Comparison of ENCODE assay signal across 16 cellular contexts in genomic region chr12:1205512-1206060, GRCh38.
DNase-seq lines count a peak whose midpoint lies in the region; ATAC-seq and TF ChIP-seq lines count a peak whose summit lies in the region.
"Had no signal": no experiment of that assay in that cellular context is flagged by ENCODE, and none has a peak within 500 bp of the region (broad histone marks: within the 10 kb centered on the region; RNA-seq: fewer than 3 reads in every experiment).

No MANE protein-coding gene starts in this region.

- peaks cover 63% of the 10 kb centered on the region for H3K4me1 ChIP-seq in OCI-LY7 (ENCODE audit: insufficient read depth, low read length, poor library complexity, severe bottlenecking)

- H3K27ac ChIP-seq in OCI-LY7 (ENCODE audit: low read depth, low read length, poor library complexity, severe bottlenecking), result peak overlapping the region; percentile 100

- ATAC-seq in activated T-cell treated with anti-CD3 and anti-CD28 coated beads, Interleukin-2, amount 50 U/mL, for 4 hours, result no peak
- no peak for ATAC-seq in stimulated activated naive B cell treated with anti-CD40 and anti-IgM and Interleukin-4, amounts not matched to agents 10 μg/mL and 1 μg/mL and 100 μg/mL, for 72 hours (replicated peaks)

- H3K9me3 ChIP-seq in OCI-LY7 (ENCODE audit: low read length), result no peaks in the 10 kb centered on the region

- H4K20me1 ChIP-seq in OCI-LY7 (ENCODE audit: insufficient read depth, low read length), result no peaks in the 10 kb centered on the region

- no peak for DNase-seq in activated T-cell treated with anti-CD3 and anti-CD28 coated beads, Interleukin-2, amount 50 U/mL, for 4 hours
- DNase-seq in activated T-cell treated with anti-CD3 and anti-CD28 coated beads, Interleukin-2, amount 50 U/mL, for 24 hours, result no peak
- peak; percentile 12 for DNase-seq in OCI-LY7 (ENCODE audit: low spot score)
- peak; percentile 35 for DNase-seq in fibroblast of mammary gland (ENCODE audit: low read depth)
- no peak for DNase-seq in stimulated activated naive B cell treated with anti-CD40 and anti-IgM and Interleukin-4, amounts not matched to agents 10 μg/mL and 1 μg/mL and 100 μg/mL, for 72 hours
- no peak for DNase-seq in iPS-NIHi11 (ENCODE audit: low spot score)
- no peak for DNase-seq in glutamatergic neuron
- DNase-seq in NCI-H1694 (lab: John Stamatoyannopoulos, UW), result no peak
- DNase-seq: 8988T; activated CD8-positive, alpha-beta memory T cell treated with anti-CD3 and anti-CD28 coated beads, Interleukin-2, amount 10 ng/mL, durations not matched to agents 7 days and 5 days; amygdala; NCI-H1930; NCI-H82 had no signal

- no peaks in the 10 kb centered on the region for H3K27me3 Mint-ChIP-seq in activated T-cell treated with anti-CD3 and anti-CD28 coated beads, Interleukin-2, amount 50 U/mL, for 4 hours (ENCODE audit: low read depth)
- H3K27me3 Mint-ChIP-seq in activated T-cell treated with anti-CD3 and anti-CD28 coated beads, Interleukin-2, amount 50 U/mL, for 24 hours, result no peaks in the 10 kb centered on the region
- no peaks in the 10 kb centered on the region for H3K27me3 Mint-ChIP-seq in stimulated activated naive B cell treated with anti-CD40 and anti-IgM and Interleukin-4, amounts not matched to agents 10 μg/mL and 1 μg/mL and 100 μg/mL, for 72 hours
- H3K27me3 Mint-ChIP-seq in glutamatergic neuron (ENCODE audit: unreplicated experiment), result no peaks in the 10 kb centered on the region
- H3K27me3 Mint-ChIP-seq: activated CD8-positive, alpha-beta memory T cell treated with anti-CD3 and anti-CD28 coated beads, Interleukin-2, amount 10 ng/mL, durations not matched to agents 7 days and 5 days; naive thymus-derived CD8-positive, alpha-beta T cell; stimulated activated memory B cell treated with anti-CD40 and anti-IgM and Interleukin-4, amounts not matched to agents 10 μg/mL and 1 μg/mL and 100 μg/mL, for 72 hours had no signal

- H3K9me2 ChIP-seq in OCI-LY7 (ENCODE audit: insufficient read depth, low read length), result no peaks in the 10 kb centered on the region

- TF ChIP-seq CTCF in OCI-LY7 (conservative IDR thresholded peaks at IDR 0.05; ENCODE audit: low read length) (no peak), fibroblast of mammary gland (conservative IDR thresholded peaks at IDR 0.05; ENCODE audit: control insufficient read depth, insufficient read depth, low read depth, low read length) (no peak), glutamatergic neuron (IDR thresholded peaks at IDR 0.05; ENCODE audit: partially characterized antibody, unreplicated experiment) (no peak)

- POLR2A ChIA-PET in OCI-LY7 (lab: Charles Lee), result interaction anchor here (0.5 to 2.4 kb wide), 12 partner anchors 9 to 422 kb away, joined by 3 to 14 read pairs (median 5); no protein-coding TSS in a partner anchor

- no peak overlapping the region for H3K27ac Mint-ChIP-seq in activated T-cell treated with anti-CD3 and anti-CD28 coated beads, Interleukin-2, amount 50 U/mL, for 24 hours
- H3K27ac Mint-ChIP-seq in stimulated activated naive B cell treated with anti-CD40 and anti-IgM and Interleukin-4, amounts not matched to agents 10 μg/mL and 1 μg/mL and 100 μg/mL, for 72 hours, result peak overlapping the region; percentile 56
- H3K27ac Mint-ChIP-seq in glutamatergic neuron (ENCODE audit: unreplicated experiment), result no peak overlapping the region
- H3K27ac Mint-ChIP-seq: activated CD8-positive, alpha-beta memory T cell treated with anti-CD3 and anti-CD28 coated beads, Interleukin-2, amount 10 ng/mL, durations not matched to agents 7 days and 5 days; stimulated activated memory B cell treated with anti-CD40 and anti-IgM and Interleukin-4, amounts not matched to agents 10 μg/mL and 1 μg/mL and 100 μg/mL, for 72 hours; T-helper 1 cell treated with Interleukin-12 subunit alpha and Interleukin-12 subunit beta and Interleukin-4 antibody, amounts not matched to agents 30 μg/mL and 1 μg/mL, for 36 hours had no signal

- H3K9me3 Mint-ChIP-seq in activated T-cell treated with anti-CD3 and anti-CD28 coated beads, Interleukin-2, amount 50 U/mL, for 4 hours, result no peaks in the 10 kb centered on the region
- H3K9me3 Mint-ChIP-seq in activated T-cell treated with anti-CD3 and anti-CD28 coated beads, Interleukin-2, amount 50 U/mL, for 24 hours, result no peaks in the 10 kb centered on the region
- no peaks in the 10 kb centered on the region for H3K9me3 Mint-ChIP-seq in stimulated activated naive B cell treated with anti-CD40 and anti-IgM and Interleukin-4, amounts not matched to agents 10 μg/mL and 1 μg/mL and 100 μg/mL, for 72 hours
- H3K9me3 Mint-ChIP-seq in glutamatergic neuron (ENCODE audit: unreplicated experiment), result no peaks in the 10 kb centered on the region
- H3K9me3 Mint-ChIP-seq: naive thymus-derived CD8-positive, alpha-beta T cell; stimulated activated memory B cell treated with anti-CD40 and anti-IgM and Interleukin-4, amounts not matched to agents 10 μg/mL and 1 μg/mL and 100 μg/mL, for 72 hours; T-helper 1 cell treated with Interleukin-12 subunit alpha and Interleukin-12 subunit beta and Interleukin-4 antibody, amounts not matched to agents 30 μg/mL and 1 μg/mL, for 36 hours had no signal

- peaks cover 21% of the 10 kb centered on the region for H3K4me1 Mint-ChIP-seq in activated T-cell treated with anti-CD3 and anti-CD28 coated beads, Interleukin-2, amount 50 U/mL, for 4 hours (ENCODE audit: low read depth)
- H3K4me1 Mint-ChIP-seq in activated T-cell treated with anti-CD3 and anti-CD28 coated beads, Interleukin-2, amount 50 U/mL, for 24 hours (ENCODE audit: low read depth), result peaks cover 15% of the 10 kb centered on the region
- H3K4me1 Mint-ChIP-seq in stimulated activated naive B cell treated with anti-CD40 and anti-IgM and Interleukin-4, amounts not matched to agents 10 μg/mL and 1 μg/mL and 100 μg/mL, for 72 hours, result peaks cover 16 to 22% of the 10 kb centered on the region in 2 donors
- no peaks in the 10 kb centered on the region for H3K4me1 Mint-ChIP-seq in glutamatergic neuron (ENCODE audit: low read depth, unreplicated experiment)

- intact Hi-C loops in OCI-LY7 (cut with micrococcal nuclease; ENCODE audit: unreplicated experiment), result loop anchor here (2.0 to 5.0 kb wide), 2 partner anchors 111 to 387 kb away; partner anchors contain the start of gene FBXL14

- H3K36me3 ChIP-seq in OCI-LY7 (ENCODE audit: insufficient read depth, low read length), result peaks cover 6% of the 10 kb centered on the region

- peak overlapping the region; percentile 100 for H3K4me2 ChIP-seq in OCI-LY7 (ENCODE audit: low read length)

- CTCF ChIA-PET in OCI-LY7 (lab: Charles Lee; ENCODE audit: unreplicated experiment), result interaction anchor here (1.0 kb wide), 1 partner anchor 88 kb away, joined by 4 read pairs; no protein-coding TSS in a partner anchor

- H3K4me3 Mint-ChIP-seq in activated T-cell treated with anti-CD3 and anti-CD28 coated beads, Interleukin-2, amount 50 U/mL, for 4 hours, result peak overlapping the region; percentile 24
- H3K4me3 Mint-ChIP-seq in activated T-cell treated with anti-CD3 and anti-CD28 coated beads, Interleukin-2, amount 50 U/mL, for 24 hours, result no peak overlapping the region
- H3K4me3 Mint-ChIP-seq in stimulated activated naive B cell treated with anti-CD40 and anti-IgM and Interleukin-4, amounts not matched to agents 10 μg/mL and 1 μg/mL and 100 μg/mL, for 72 hours, result no peak overlapping the region
- H3K4me3 Mint-ChIP-seq in glutamatergic neuron (ENCODE audit: unreplicated experiment), result no peak overlapping the region
- H3K4me3 Mint-ChIP-seq: activated CD8-positive, alpha-beta memory T cell treated with anti-CD3 and anti-CD28 coated beads, Interleukin-2, amount 10 ng/mL, durations not matched to agents 7 days and 5 days; stimulated activated memory B cell treated with anti-CD40 and anti-IgM and Interleukin-4, amounts not matched to agents 10 μg/mL and 1 μg/mL and 100 μg/mL, for 72 hours; T-helper 1 cell treated with Interleukin-12 subunit alpha and Interleukin-12 subunit beta and Interleukin-4 antibody, amounts not matched to agents 30 μg/mL and 1 μg/mL, for 36 hours had no signal

- H3K4me3 ChIP-seq in OCI-LY7 (ENCODE audit: low read depth, low read length, poor library complexity, severe bottlenecking) (peak overlapping the region; percentile 72), fibroblast of mammary gland (ENCODE audit: control insufficient read depth, low read depth, low read length) (no peak overlapping the region)

- BruUV-seq in OCI-LY7 (replicated peaks; lab: Mats Ljungman, UMichigan), result no TSS peak

- no peaks in the 10 kb centered on the region for H3K36me3 Mint-ChIP-seq in activated T-cell treated with anti-CD3 and anti-CD28 coated beads, Interleukin-2, amount 50 U/mL, for 4 hours (ENCODE audit: insufficient read depth)
- peaks cover 10% of the 10 kb centered on the region for H3K36me3 Mint-ChIP-seq in activated T-cell treated with anti-CD3 and anti-CD28 coated beads, Interleukin-2, amount 50 U/mL, for 24 hours (ENCODE audit: low read depth)
- H3K36me3 Mint-ChIP-seq in stimulated activated naive B cell treated with anti-CD40 and anti-IgM and Interleukin-4, amounts not matched to agents 10 μg/mL and 1 μg/mL and 100 μg/mL, for 72 hours, result peaks cover 11 to 32% of the 10 kb centered on the region in 2 donors
- H3K36me3 Mint-ChIP-seq in glutamatergic neuron (ENCODE audit: unreplicated experiment), result no peaks in the 10 kb centered on the region
- H3K36me3 Mint-ChIP-seq: activated CD8-positive, alpha-beta memory T cell treated with anti-CD3 and anti-CD28 coated beads, Interleukin-2, amount 10 ng/mL, durations not matched to agents 7 days and 5 days had no signal

- peak overlapping the region; percentile 26; the same call in 1 of the 2 replicates for H2AFZ ChIP-seq in OCI-LY7 (ENCODE audit: low read length)

- peaks cover 67% of the 10 kb centered on the region; the same call in 1 of the 2 replicates for H3K79me2 ChIP-seq in OCI-LY7 (ENCODE audit: insufficient read depth, low read depth, low read length)

Comparison
In these comparisons a context has a peak if more than half of its experiments do, and no peak if none do; other contexts are left out.
1. DNase-seq: peak in OCI-LY7 (single experiment) and fibroblast of mammary gland (single experiment); none in activated T-cell treated with anti-CD3 and anti-CD28 coated beads, Interleukin-2, amount 50 U/mL, for 4 hours (single experiment), activated T-cell treated with anti-CD3 and anti-CD28 coated beads, Interleukin-2, amount 50 U/mL, for 24 hours (single experiment), stimulated activated naive B cell treated with anti-CD40 and anti-IgM and Interleukin-4, amounts not matched to agents 10 μg/mL and 1 μg/mL and 100 μg/mL, for 72 hours (single experiment), iPS-NIHi11 (single experiment), glutamatergic neuron (single experiment) and NCI-H1694 (single experiment).